8 cellular contexts compared by ENCODE assay signal in the genomic region with DNA sequence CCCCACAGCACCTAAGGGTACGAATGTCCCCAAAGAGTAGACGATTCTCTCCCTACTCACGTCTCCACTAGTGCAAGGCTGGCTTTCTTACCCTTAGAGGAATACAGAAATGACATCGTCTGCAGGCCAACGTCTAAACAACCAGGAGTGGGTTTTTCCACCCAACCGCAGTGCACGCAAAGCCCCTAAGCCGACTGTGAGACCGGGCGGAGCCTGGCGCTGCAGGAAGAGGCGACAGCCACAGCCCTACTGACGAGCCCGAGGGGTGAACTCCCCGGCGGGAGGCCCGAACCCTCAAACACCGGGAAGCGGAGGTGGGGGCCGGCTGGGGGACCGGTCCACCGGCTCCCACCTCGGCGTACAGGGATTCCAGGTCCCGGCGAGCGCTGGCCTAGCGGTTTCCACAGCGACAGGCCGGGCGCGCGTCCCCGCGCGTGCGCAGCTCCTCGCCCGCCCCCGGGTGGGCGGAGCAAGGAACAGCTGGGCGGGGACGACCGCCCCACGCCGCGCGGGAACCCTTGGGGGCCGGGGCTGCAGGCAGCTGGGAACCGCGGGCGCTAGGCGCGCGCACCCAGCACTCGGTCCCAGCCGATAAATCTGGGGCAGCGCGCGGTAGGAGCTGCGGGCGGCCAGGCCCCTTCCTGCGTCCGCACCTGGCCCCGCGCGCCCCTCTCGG. TPM values are rescaled to one million over a fixed set of nuclear protein-coding genes. Genes with fewer than 3 reads are reported as not detected.
A peak's percentile ranks its signal among the peaks of the same experiment; 100 is the strongest.
DNase-seq lines count a peak whose midpoint lies in the region; ATAC-seq and TF ChIP-seq lines count a peak whose summit lies in the region.

A gene with protein sequence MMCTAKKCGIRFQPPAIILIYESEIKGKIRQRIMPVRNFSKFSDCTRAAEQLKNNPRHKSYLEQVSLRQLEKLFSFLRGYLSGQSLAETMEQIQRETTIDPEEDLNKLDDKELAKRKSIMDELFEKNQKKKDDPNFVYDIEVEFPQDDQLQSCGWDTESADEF (minus strand): TSS at position 413 of the 676 bp plus-strand sequence. CDS start 3,593 bp downstream, outside the sequence.
A gene (plus strand): TSS at position 540 of the 676 bp plus-strand sequence.

- peak within 1 kb of the TSS; percentile 72 for H3K4me3 ChIP-seq in HUES6 (ENCODE audit: low read depth, low read length)
- H3K4me3 ChIP-seq in NT2/D1 (ENCODE audit: insufficient read length, low read depth), result peak within 1 kb of the TSS; percentile 85
- peak within 1 kb of the TSS; percentile 85 for H3K4me3 ChIP-seq in epithelial cell of esophagus (ENCODE audit: low read length)

- H3K27me3 ChIP-seq in HUES6 (ENCODE audit: control insufficient read depth, insufficient read depth, low read length) (no peaks in the 10 kb centered on the region), NT2/D1 (ENCODE audit: insufficient read depth, insufficient read length) (peaks cover 13% of the 10 kb centered on the region)

- peak within 1 kb of the TSS; percentile 63 for H3K9ac ChIP-seq in HUES6 (ENCODE audit: low read length)
- peak within 1 kb of the TSS; percentile 92 for H3K9ac ChIP-seq in NT2/D1 (ENCODE audit: insufficient read length, low read depth)

- H3K36me3 ChIP-seq in HUES6 (ENCODE audit: control insufficient read depth, insufficient read depth, low read length) (no peaks in the 10 kb centered on the region), NT2/D1 (ENCODE audit: insufficient read depth, insufficient read length, low read length) (no peaks in the 10 kb centered on the region)

- ATAC-seq in GM21423 (IDR thresholded peaks at IDR 0.05; ENCODE audit: unreplicated experiment), result peak; percentile 75

- DNase-seq in D341Med (ENCODE audit: low spot score) (peak; percentile 100), NT2/D1 (ENCODE audit: low read depth, low spot score) (peak; percentile 40), activated T-cell treated with anti-CD3 and anti-CD28 coated beads for 1 hour (ENCODE audit: low read depth) (peak; percentile 77), epithelial cell of esophagus (ENCODE audit: low read depth) (peak; percentile 85), mucosa of gallbladder (ENCODE audit: low spot score) (peak; percentile 85)
- DNase-seq in stimulated activated CD8-positive, alpha-beta memory T cell treated with anti-CD3 and anti-CD28 coated beads, Interleukin-4, amount 100 ng/mL, for 24 hours (ENCODE audit: low read depth), result peak; percentile 81

- no peak within 1 kb of the TSS for H3K27ac ChIP-seq in HUES6 (ENCODE audit: low read depth, low read length)

- H3K9me3 ChIP-seq in HUES6 (ENCODE audit: control insufficient read depth, insufficient read depth, low read depth, low read length) (no peaks in the 10 kb centered on the region), NT2/D1 (ENCODE audit: insufficient read depth, low read length) (no peaks in the 10 kb centered on the region)

- H3K4me1 ChIP-seq in HUES6 (ENCODE audit: control insufficient read depth, insufficient read depth, low read length) (no peaks in the 10 kb centered on the region), NT2/D1 (ENCODE audit: insufficient read depth, insufficient read length) (no peaks in the 10 kb centered on the region)

- no peak for TF ChIP-seq CTCF in epithelial cell of esophagus (IDR thresholded peaks at IDR 0.05; ENCODE audit: insufficient read depth, low read depth, low read length, missing control alignments)

RNA-seq across cellular contexts. Expression of the first gene that starts in this region (rescaled TPM):
- 3.3 TPM for total RNA-seq in mucosa of gallbladder

RNA-seq across cellular contexts. Expression of the second gene that starts in this region (rescaled TPM):
- total RNA-seq in mucosa of gallbladder, result 21.5 TPM

Comparison
In these comparisons a context has a peak if more than half of its experiments do, and no peak if none do; other contexts are left out.
1. DNase-seq: peak in every context shown above with its lines; median percentile 100 in D341Med; 85 in epithelial cell of esophagus; 85 in mucosa of gallbladder; 81 in stimulated activated CD8-positive, alpha-beta memory T cell treated with anti-CD3 and anti-CD28 coated beads, Interleukin-4, amount 100 ng/mL, for 24 hours; 77 in activated T-cell treated with anti-CD3 and anti-CD28 coated beads for 1 hour; 40 in NT2/D1.